Comparison of ENCODE assay signal across 14 cellular contexts in the genomic region with DNA sequence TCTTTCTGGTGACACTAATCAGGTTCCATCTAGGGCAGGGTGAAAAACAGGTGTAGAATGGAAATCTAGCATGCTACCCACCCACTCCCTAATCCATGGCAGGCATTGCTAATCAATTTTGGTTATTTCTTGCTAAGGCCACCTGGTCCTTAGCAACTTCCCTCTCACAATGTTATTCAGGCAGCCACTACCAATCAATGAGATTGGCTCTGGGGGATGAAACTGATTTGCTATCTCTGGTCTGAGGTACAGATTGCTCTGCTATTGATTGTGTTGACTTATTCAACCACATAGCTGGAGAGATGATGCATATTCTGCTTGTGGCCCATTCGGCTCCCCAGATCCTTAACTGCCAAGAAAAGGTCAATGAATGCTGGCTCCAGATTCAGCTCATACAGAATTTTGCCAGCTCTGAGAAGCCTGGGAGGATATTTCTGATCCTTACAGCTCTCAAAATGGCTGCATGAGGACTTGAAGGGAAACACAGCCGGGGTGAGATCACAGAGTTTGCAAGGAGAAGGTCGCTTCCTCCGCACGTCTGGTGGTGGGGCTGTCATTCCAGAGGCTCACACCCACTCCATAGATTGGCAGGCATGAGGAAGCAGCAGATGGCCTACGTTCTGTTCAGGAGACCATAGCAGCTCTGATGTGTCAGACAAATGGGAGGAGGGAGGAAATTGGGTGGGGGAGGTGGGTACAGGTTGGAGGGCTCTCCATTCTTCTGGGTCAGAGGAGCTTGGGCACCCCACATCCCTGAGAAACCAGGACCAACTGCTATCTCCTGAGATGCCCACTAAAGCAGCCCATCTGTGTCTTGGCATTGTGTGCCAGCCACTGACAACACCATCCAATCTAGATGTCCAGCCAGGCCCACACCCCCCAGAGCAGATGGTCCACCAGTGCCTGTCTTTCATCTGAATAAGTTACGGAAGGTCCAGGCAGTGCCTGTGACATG. TPM values are rescaled to one million over a fixed set of nuclear protein-coding genes. Genes with fewer than 3 reads are reported as not detected.
DNase-seq lines count a peak whose midpoint lies in the region; ATAC-seq and TF ChIP-seq lines count a peak whose summit lies in the region.
"Had no signal": no experiment of that assay in that cellular context is flagged by ENCODE, and none has a peak within 500 bp of the region (broad histone marks: within the 10 kb centered on the region; RNA-seq: fewer than 3 reads in every experiment).

No MANE protein-coding gene starts in this region.

- H3K36me3 Mint-ChIP-seq in stimulated activated naive CD8-positive, alpha-beta T cell treated with anti-CD3 and anti-CD28 coated beads, Interleukin-15, Interleukin-2, amounts not matched to agents 100 ng/mL and 50 ng/mL, for 24 hours (ENCODE audit: low read depth) = no peaks in the 10 kb centered on the region
- no peaks in the 10 kb centered on the region for H3K36me3 Mint-ChIP-seq in activated B cell treated with CpG ODN at 0.5 μM for 24 hours (ENCODE audit: low read depth)
- H3K36me3 Mint-ChIP-seq in immature natural killer cell = no peaks in the 10 kb centered on the region
- H3K36me3 Mint-ChIP-seq: WTC11 had no signal

- no peak for TF ChIP-seq CTCF in activated B cell treated with CpG ODN at 0.5 μM for 24 hours (IDR thresholded peaks at IDR 0.05)
- no peak for TF ChIP-seq CTCF in GM20000 (IDR thresholded peaks at IDR 0.05; ENCODE audit: extremely low read depth, missing control alignments)
- no peak for TF ChIP-seq CTCF in transverse colon (IDR thresholded peaks at IDR 0.05)

- WGBS in transverse colon (ENCODE audit: low coverage in 1 of 2), 2 donors = 49 to 59% methylated on average over 5 to 7 of the region's 7 CpGs

- no peak overlapping the region for H3K4me3 ChIP-seq in transverse colon

- ATAC-seq in stimulated activated naive CD8-positive, alpha-beta T cell treated with anti-CD3 and anti-CD28 coated beads, Interleukin-15, amount 100 ng/mL, for 72 hours = no peak
- ATAC-seq in activated B cell treated with CpG ODN at 0.5 μM for 24 hours (ENCODE audit: low read depth) (no peak), GM21367 (IDR thresholded peaks at IDR 0.05; ENCODE audit: unreplicated experiment) (no peak), GM18520 (IDR thresholded peaks at IDR 0.05; ENCODE audit: unreplicated experiment) (no peak)
- ATAC-seq: WTC11 had no signal

- no peaks in the 10 kb centered on the region for H3K36me3 ChIP-seq in transverse colon

- no peak for TF ChIP-seq POLR2A in transverse colon (IDR thresholded peaks at IDR 0.05)

- in situ Hi-C loops in transverse colon (cut with MboI; ENCODE audit: low pct_ligation_motif_present in 1 of 4, low pct_unique_long_range_greater_than_20kb in 1 of 4, low sequenced_read_pairs in 3 of 4) = no loop called here

- peak overlapping the region in 1 of 4 donors; percentile 62 for H3K27ac ChIP-seq in transverse colon

- TF ChIP-seq EP300 in transverse colon (IDR thresholded peaks at IDR 0.05; ENCODE audit: low read depth) = no peak

- CTCF ChIA-PET in activated B cell treated with CpG ODN at 0.5 μM for 24 hours (lab: Charles Lee) = interaction anchor here (0.9 to 1.9 kb wide), 3 partner anchors 18 to 134 kb away, joined by 3 to 4 read pairs (median 4); no protein-coding TSS in a partner anchor

- H3K9me3 ChIP-seq in transverse colon = no peaks in the 10 kb centered on the region

- peaks cover 20% of the 10 kb centered on the region for H3K4me1 Mint-ChIP-seq in stimulated activated naive CD8-positive, alpha-beta T cell treated with anti-CD3 and anti-CD28 coated beads, Interleukin-15, Interleukin-2, amounts not matched to agents 100 ng/mL and 50 ng/mL, for 24 hours (ENCODE audit: low read depth)
- peaks cover 34% of the 10 kb centered on the region for H3K4me1 Mint-ChIP-seq in stimulated activated naive CD8-positive, alpha-beta T cell treated with anti-CD3 and anti-CD28 coated beads, Interleukin-15, amount 100 ng/mL, for 72 hours
- H3K4me1 Mint-ChIP-seq in activated B cell treated with CpG ODN at 0.5 μM for 24 hours (peaks cover 22% of the 10 kb centered on the region), immature natural killer cell (peaks cover 24 to 32% of the 10 kb centered on the region in 2 donors)

- H3K9me3 Mint-ChIP-seq in stimulated activated naive CD8-positive, alpha-beta T cell treated with anti-CD3 and anti-CD28 coated beads, Interleukin-15, Interleukin-2, amounts not matched to agents 100 ng/mL and 50 ng/mL, for 24 hours = no peaks in the 10 kb centered on the region
- H3K9me3 Mint-ChIP-seq in stimulated activated naive CD8-positive, alpha-beta T cell treated with anti-CD3 and anti-CD28 coated beads, Interleukin-15, amount 100 ng/mL, for 72 hours = no peaks in the 10 kb centered on the region
- H3K9me3 Mint-ChIP-seq in activated B cell treated with CpG ODN at 0.5 μM for 24 hours (no peaks in the 10 kb centered on the region), immature natural killer cell (no peaks in the 10 kb centered on the region)
- H3K9me3 Mint-ChIP-seq: WTC11 had no signal

- intact Hi-C loops in activated B cell treated with CpG ODN at 0.5 μM for 24 hours (cut with micrococcal nuclease) = no loop called here
- intact Hi-C loops in transverse colon (cut with DNase I; ENCODE audit: low total_unique reads) = no loop called here

- peak overlapping the region; percentile 88 for H3K27ac Mint-ChIP-seq in stimulated activated naive CD8-positive, alpha-beta T cell treated with anti-CD3 and anti-CD28 coated beads, Interleukin-15, Interleukin-2, amounts not matched to agents 100 ng/mL and 50 ng/mL, for 24 hours
- peak overlapping the region in 1 of 2 donors; percentile 97 for H3K27ac Mint-ChIP-seq in stimulated activated naive CD8-positive, alpha-beta T cell treated with anti-CD3 and anti-CD28 coated beads, Interleukin-15, amount 100 ng/mL, for 72 hours
- H3K27ac Mint-ChIP-seq in activated B cell treated with CpG ODN at 0.5 μM for 24 hours (peak overlapping the region; percentile 84), immature natural killer cell (peak overlapping the region; percentile 93 to 100 (median 98))
- H3K27ac Mint-ChIP-seq: WTC11 had no signal

- no peaks in the 10 kb centered on the region for H3K4me1 ChIP-seq in transverse colon

- no peak for DNase-seq in stimulated activated naive CD8-positive, alpha-beta T cell treated with anti-CD3 and anti-CD28 coated beads, Interleukin-15, amount 100 ng/mL, for 72 hours
- DNase-seq in activated B cell treated with CpG ODN at 0.5 μM for 24 hours (no peak), immature natural killer cell (no peak), GM20000 (ENCODE audit: low spot score) (no peak), transverse colon (no peak)
- DNase-seq: amniotic stem cell; NCI-H1436 treated with DMSO at 0.1 percent for 48 hours; RPMI8226; stimulated activated CD4-positive, alpha-beta T cell treated with anti-CD3 and anti-CD28 coated beads, Interleukin-2, amount 100 ng/mL, for 48 hours had no signal

- no peaks in the 10 kb centered on the region for H3K27me3 Mint-ChIP-seq in stimulated activated naive CD8-positive, alpha-beta T cell treated with anti-CD3 and anti-CD28 coated beads, Interleukin-15, Interleukin-2, amounts not matched to agents 100 ng/mL and 50 ng/mL, for 24 hours
- H3K27me3 Mint-ChIP-seq in stimulated activated naive CD8-positive, alpha-beta T cell treated with anti-CD3 and anti-CD28 coated beads, Interleukin-15, amount 100 ng/mL, for 72 hours = no peaks in the 10 kb centered on the region
- peaks cover 2% of the 10 kb centered on the region for H3K27me3 Mint-ChIP-seq in activated B cell treated with CpG ODN at 0.5 μM for 24 hours
- peaks cover 0 to 17% (median 11%) of the 10 kb centered on the region in 3 donors for H3K27me3 Mint-ChIP-seq in immature natural killer cell (ENCODE audit: low read depth in 3 of 3)

- peak overlapping the region; percentile 12 for H3K4me3 Mint-ChIP-seq in stimulated activated naive CD8-positive, alpha-beta T cell treated with anti-CD3 and anti-CD28 coated beads, Interleukin-15, Interleukin-2, amounts not matched to agents 100 ng/mL and 50 ng/mL, for 24 hours
- H3K4me3 Mint-ChIP-seq in stimulated activated naive CD8-positive, alpha-beta T cell treated with anti-CD3 and anti-CD28 coated beads, Interleukin-15, amount 100 ng/mL, for 72 hours = peak overlapping the region in 1 of 2 donors; percentile 14
- H3K4me3 Mint-ChIP-seq in activated B cell treated with CpG ODN at 0.5 μM for 24 hours (peak overlapping the region; percentile 29), immature natural killer cell (peak overlapping the region in 3 of 5 donors; percentile 35 to 76 (median 70))
- H3K4me3 Mint-ChIP-seq: WTC11 had no signal

- POLR2A ChIA-PET in activated B cell treated with CpG ODN at 0.5 μM for 24 hours (lab: Charles Lee) = interaction anchor here (0.6 to 1.3 kb wide), 3 partner anchors 10 to 197 kb away, joined by 3 read pairs; a partner anchor contains a TSS

- peaks cover 19% of the 10 kb centered on the region for H3K27me3 ChIP-seq in transverse colon

RNA-seq across cellular contexts. Expression of a gene that starts 22.3 kb away (rescaled TPM):
- total RNA-seq in activated B cell treated with CpG ODN at 0.5 μM for 24 hours = not detected in 2 replicates
- 1 to 10 TPM in 1 of 3 donors, under 1 TPM in 2; 0.71 to 3.8 (median 0.86) TPM for polyA plus RNA-seq in immature natural killer cell
- under 1 TPM in 1 of 4 donors, not detected in 3; 0.14 TPM for total RNA-seq in transverse colon
- polyA plus RNA-seq: esophagus had no signal

RNA-seq across cellular contexts. Expression of a gene that starts 32.2 kb away (rescaled TPM):
- total RNA-seq in activated B cell treated with CpG ODN at 0.5 μM for 24 hours = 89.2 and 96.5 TPM in 2 replicates
- polyA plus RNA-seq in immature natural killer cell = 10 to 100 TPM in 1 of 3 donors, 1 to 10 TPM in 2; 1.2 to 15.3 (median 3.9) TPM
- 100 to 1,000 TPM in 1 of 4 donors, 10 to 100 TPM in 3; 43.5 to 134 (median 60.5) TPM for total RNA-seq in transverse colon

RNA-seq across cellular contexts. Expression of a gene that starts 59.4 kb away (rescaled TPM):
- total RNA-seq in activated B cell treated with CpG ODN at 0.5 μM for 24 hours (8.7 and 8.8 TPM in 2 replicates), transverse colon (10 to 100 TPM in 1 of 4 donors, 1 to 10 TPM in 2, not detected in 1; 1.2 to 15.3 (median 1.6) TPM)
- 1 to 10 TPM; 1.6 to 2.7 (median 2.0) TPM for polyA plus RNA-seq in immature natural killer cell
